Comparison of ENCODE assay signal across 8 cellular contexts in genomic region chr7:135672560-135673359, GRCh38. TPM values are rescaled to one million over a fixed set of nuclear protein-coding genes. Genes with fewer than 3 reads are reported as not detected.
DNase-seq lines count a peak whose midpoint lies in the region; ATAC-seq and TF ChIP-seq lines count a peak whose summit lies in the region.

No MANE protein-coding gene starts in this region.

- no peak for TF ChIP-seq POLR2A in upper lobe of left lung (IDR thresholded peaks at IDR 0.05)

- no peaks in the 10 kb centered on the region for H3K9me3 ChIP-seq in upper lobe of left lung

- H3K27ac ChIP-seq in C4-2B: no peak overlapping the region
- H3K27ac ChIP-seq in upper lobe of left lung: peak overlapping the region in 2 of 4 donors; percentile 11 to 35

- H3K27me3 ChIP-seq in upper lobe of left lung: no peaks in the 10 kb centered on the region

- in situ Hi-C loops in T47D (cut with HindIII; ENCODE audit: low pct_unique_long_range_greater_than_20kb, low sequenced_read_pairs): no loop called here

- TF ChIP-seq EP300 in upper lobe of left lung (IDR thresholded peaks at IDR 0.05): no peak

- H3K36me3 ChIP-seq in upper lobe of left lung: peaks cover 0 to 22% (median 1%) of the 10 kb centered on the region in 4 donors

- 42 to 53% methylated on average over 3 of the region's 3 CpGs for WGBS in upper lobe of left lung, 2 donors

- no peak overlapping the region for H3K4me3 ChIP-seq in upper lobe of left lung

- DNase-seq in NCI-H69 (lab: John Stamatoyannopoulos, UW) (peak; percentile 79), T47D (ENCODE audit: low read depth in 1 of 2, low spot score in 1 of 2) (peak; percentile 16 to 66), left kidney (ENCODE audit: low read depth, low spot score) (peak; percentile 80), upper lobe of left lung (no peak)

- peak; percentile 95 for TF ChIP-seq CTCF in C4-2B (conservative IDR thresholded peaks at IDR 0.05)
- TF ChIP-seq CTCF in upper lobe of left lung (IDR thresholded peaks at IDR 0.05): peak; percentile 45 to 81 (median 71)

- ATAC-seq in GM18867 (IDR thresholded peaks at IDR 0.05; ENCODE audit: unreplicated experiment) (peak; percentile 85), HG03342 (IDR thresholded peaks at IDR 0.05; ENCODE audit: unreplicated experiment) (peak; percentile 87), upper lobe of left lung (ENCODE audit: low FRiP score in 2 of 2) (peak; percentile 63 to 82), GM18520 (IDR thresholded peaks at IDR 0.05; ENCODE audit: unreplicated experiment) (no peak)

- peaks cover 0 to 29% (median 11%) of the 10 kb centered on the region in 4 donors for H3K4me1 ChIP-seq in upper lobe of left lung

RNA-seq across cellular contexts. Expression of gene STMP1, which starts 10.4 kb away (rescaled TPM):
- 10 to 100 TPM in 5 of 6 donors, 1 to 10 TPM in 1; 7.5 to 23.8 (median 20.4) TPM for total RNA-seq in upper lobe of left lung

RNA-seq across cellular contexts. Expression of gene SLC13A4, which starts 55.2 kb away (rescaled TPM):
- under 1 TPM in 2 of 6 donors, not detected in 4; 0.20 to 0.30 TPM for total RNA-seq in upper lobe of left lung

Comparison
In these comparisons a context has a peak if more than half of its experiments do, and no peak if none do; other contexts are left out.
1. DNase-seq: peak in NCI-H69 (single experiment), T47D (2 of 2) and left kidney (single experiment); none in upper lobe of left lung (0 of 2).